Comparison of ENCODE assay signal across 10 cellular contexts in genomic region chr10:78763651-78764395, GRCh38.
DNase-seq lines count a peak whose midpoint lies in the region; ATAC-seq and FAIRE-seq lines count a peak whose summit lies in the region.
"Had no signal": no experiment of that assay in that cellular context is flagged by ENCODE, and none has a peak within 500 bp of the region (broad histone marks: within the 10 kb centered on the region; RNA-seq: fewer than 3 reads in every experiment).

No MANE protein-coding gene starts in this region.

- DNase-seq in NCI-H146 (lab: John Stamatoyannopoulos, UW) (peak; percentile 65), NCI-H146 treated with DMSO at 0.1 percent for 48 hours (lab: John Stamatoyannopoulos, UW; ENCODE audit: unreplicated experiment) (no peak), left kidney (ENCODE audit: low read depth, low spot score) (peak; percentile 72), substantia nigra (lab: John Stamatoyannopoulos, UW) (peak in 23 of 49 donors; percentile 9 to 57 (median 36)), HTR-8/SVneo (ENCODE audit: insufficient read length, low spot score) (no peak), NCI-H1417 (lab: John Stamatoyannopoulos, UW) (no peak), activated gamma-delta T cell (lab: John Stamatoyannopoulos, UW) (no peak)

- peak; percentile 73 for ATAC-seq in HG03565 (IDR thresholded peaks at IDR 0.05; ENCODE audit: unreplicated experiment)

- no peak for FAIRE-seq in HTR-8/SVneo (lab: Jason Lieb, UNC)
- FAIRE-seq: frontal cortex had no signal

- peak overlapping the region; percentile 56 for H3K27ac ChIP-seq in substantia nigra (ENCODE audit: low read depth, low read length, poor library complexity, severe bottlenecking)
- H3K27ac ChIP-seq: 22Rv1 had no signal

Comparison
In these comparisons a context has a peak if more than half of its experiments do, and no peak if none do; other contexts are left out.
1. DNase-seq: peak in NCI-H146 (single experiment) and left kidney (single experiment); none in NCI-H146 treated with DMSO at 0.1 percent for 48 hours (single experiment), HTR-8/SVneo (single experiment), NCI-H1417 (0 of 3) and activated gamma-delta T cell (single experiment).